ENCODE assay signal across 2 cellular contexts in the genomic region with DNA sequence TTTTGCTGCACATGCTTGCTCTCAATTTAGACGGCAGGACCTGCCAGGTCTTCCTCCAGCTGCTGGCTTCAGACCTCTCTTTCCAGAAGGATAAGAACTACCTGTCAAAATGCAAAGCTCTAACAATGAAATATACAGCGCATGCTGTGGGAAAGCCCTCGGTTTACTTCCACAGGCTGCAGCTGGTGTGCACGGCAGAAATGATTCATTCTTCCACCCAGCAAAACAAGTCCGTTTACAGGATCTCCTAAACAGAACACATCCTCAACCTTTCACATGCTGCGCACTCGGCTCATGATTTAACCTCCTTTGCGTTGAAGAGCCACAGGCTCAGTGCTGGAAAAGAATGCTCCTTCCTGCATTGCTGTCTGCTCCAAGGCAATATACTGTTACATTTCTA.
TF ChIP-seq lines count a peak whose summit lies in the region.

No MANE protein-coding gene starts in this region.

TF ChIP-seq in endothelial cell of umbilical vein, 7 proteins besides CTCF, POLR2A, EP300 and RAD21:
- TF ChIP-seq, protein P1, sequence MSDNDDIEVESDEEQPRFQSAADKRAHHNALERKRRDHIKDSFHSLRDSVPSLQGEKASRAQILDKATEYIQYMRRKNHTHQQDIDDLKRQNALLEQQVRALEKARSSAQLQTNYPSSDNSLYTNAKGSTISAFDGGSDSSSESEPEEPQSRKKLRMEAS (IDR thresholded peaks at IDR 0.05; ENCODE audit: insufficient read depth, insufficient read length): no peak
- TF ChIP-seq POLR2AphosphoS5 (IDR thresholded peaks at IDR 0.05; ENCODE audit: insufficient read depth, low read depth, low read length) (no peak), JUN (IDR thresholded peaks at IDR 0.05; ENCODE audit: borderline replicate concordance, insufficient read depth, insufficient read length, low read depth) (no peak), FOS (IDR thresholded peaks at IDR 0.05; ENCODE audit: borderline replicate concordance, insufficient read depth, low read length) (no peak), EZH2 (IDR thresholded peaks at IDR 0.05; ENCODE audit: borderline replicate concordance, low read depth, low read length, severe bottlenecking) (no peak), MYC (IDR thresholded peaks at IDR 0.05; ENCODE audit: low read depth, low read length) (no peak), GATA2 (IDR thresholded peaks at IDR 0.05; ENCODE audit: insufficient read depth, insufficient read length, low read depth, low read length) (no peak)

TF ChIP-seq in SK-N-SH, 30 proteins besides CTCF, POLR2A, EP300 and RAD21:
- TF ChIP-seq GATA2 (CRISPR knock-in tag; IDR thresholded peaks at IDR 0.05): no peak
- no peak for TF ChIP-seq NFIC (IDR thresholded peaks at IDR 0.05; ENCODE audit: borderline replicate concordance)
- TF ChIP-seq, protein P2, sequence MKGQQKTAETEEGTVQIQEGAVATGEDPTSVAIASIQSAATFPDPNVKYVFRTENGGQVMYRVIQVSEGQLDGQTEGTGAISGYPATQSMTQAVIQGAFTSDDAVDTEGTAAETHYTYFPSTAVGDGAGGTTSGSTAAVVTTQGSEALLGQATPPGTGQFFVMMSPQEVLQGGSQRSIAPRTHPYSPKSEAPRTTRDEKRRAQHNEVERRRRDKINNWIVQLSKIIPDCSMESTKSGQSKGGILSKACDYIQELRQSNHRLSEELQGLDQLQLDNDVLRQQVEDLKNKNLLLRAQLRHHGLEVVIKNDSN (IDR thresholded peaks at IDR 0.05; ENCODE audit: borderline replicate concordance, low read depth): no peak
- TF ChIP-seq FOXM1 (IDR thresholded peaks at IDR 0.05; ENCODE audit: low read depth): no peak
- TF ChIP-seq MXI1 (IDR thresholded peaks at IDR 0.05; ENCODE audit: low read depth, low read length): no peak
- TF ChIP-seq TCF12 (IDR thresholded peaks at IDR 0.05): no peak
- TF ChIP-seq, protein P3, sequence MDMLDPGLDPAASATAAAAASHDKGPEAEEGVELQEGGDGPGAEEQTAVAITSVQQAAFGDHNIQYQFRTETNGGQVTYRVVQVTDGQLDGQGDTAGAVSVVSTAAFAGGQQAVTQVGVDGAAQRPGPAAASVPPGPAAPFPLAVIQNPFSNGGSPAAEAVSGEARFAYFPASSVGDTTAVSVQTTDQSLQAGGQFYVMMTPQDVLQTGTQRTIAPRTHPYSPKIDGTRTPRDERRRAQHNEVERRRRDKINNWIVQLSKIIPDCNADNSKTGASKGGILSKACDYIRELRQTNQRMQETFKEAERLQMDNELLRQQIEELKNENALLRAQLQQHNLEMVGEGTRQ (IDR thresholded peaks at IDR 0.05; ENCODE audit: borderline replicate concordance, low read depth, low read length): no peak
- TF ChIP-seq, protein P4, sequence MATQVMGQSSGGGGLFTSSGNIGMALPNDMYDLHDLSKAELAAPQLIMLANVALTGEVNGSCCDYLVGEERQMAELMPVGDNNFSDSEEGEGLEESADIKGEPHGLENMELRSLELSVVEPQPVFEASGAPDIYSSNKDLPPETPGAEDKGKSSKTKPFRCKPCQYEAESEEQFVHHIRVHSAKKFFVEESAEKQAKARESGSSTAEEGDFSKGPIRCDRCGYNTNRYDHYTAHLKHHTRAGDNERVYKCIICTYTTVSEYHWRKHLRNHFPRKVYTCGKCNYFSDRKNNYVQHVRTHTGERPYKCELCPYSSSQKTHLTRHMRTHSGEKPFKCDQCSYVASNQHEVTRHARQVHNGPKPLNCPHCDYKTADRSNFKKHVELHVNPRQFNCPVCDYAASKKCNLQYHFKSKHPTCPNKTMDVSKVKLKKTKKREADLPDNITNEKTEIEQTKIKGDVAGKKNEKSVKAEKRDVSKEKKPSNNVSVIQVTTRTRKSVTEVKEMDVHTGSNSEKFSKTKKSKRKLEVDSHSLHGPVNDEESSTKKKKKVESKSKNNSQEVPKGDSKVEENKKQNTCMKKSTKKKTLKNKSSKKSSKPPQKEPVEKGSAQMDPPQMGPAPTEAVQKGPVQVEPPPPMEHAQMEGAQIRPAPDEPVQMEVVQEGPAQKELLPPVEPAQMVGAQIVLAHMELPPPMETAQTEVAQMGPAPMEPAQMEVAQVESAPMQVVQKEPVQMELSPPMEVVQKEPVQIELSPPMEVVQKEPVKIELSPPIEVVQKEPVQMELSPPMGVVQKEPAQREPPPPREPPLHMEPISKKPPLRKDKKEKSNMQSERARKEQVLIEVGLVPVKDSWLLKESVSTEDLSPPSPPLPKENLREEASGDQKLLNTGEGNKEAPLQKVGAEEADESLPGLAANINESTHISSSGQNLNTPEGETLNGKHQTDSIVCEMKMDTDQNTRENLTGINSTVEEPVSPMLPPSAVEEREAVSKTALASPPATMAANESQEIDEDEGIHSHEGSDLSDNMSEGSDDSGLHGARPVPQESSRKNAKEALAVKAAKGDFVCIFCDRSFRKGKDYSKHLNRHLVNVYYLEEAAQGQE (IDR thresholded peaks at IDR 0.05; ENCODE audit: low read depth, low read length): no peak
- TF ChIP-seq RCOR1 (IDR thresholded peaks at IDR 0.05; ENCODE audit: low read length): no peak
- TF ChIP-seq, protein P5, sequence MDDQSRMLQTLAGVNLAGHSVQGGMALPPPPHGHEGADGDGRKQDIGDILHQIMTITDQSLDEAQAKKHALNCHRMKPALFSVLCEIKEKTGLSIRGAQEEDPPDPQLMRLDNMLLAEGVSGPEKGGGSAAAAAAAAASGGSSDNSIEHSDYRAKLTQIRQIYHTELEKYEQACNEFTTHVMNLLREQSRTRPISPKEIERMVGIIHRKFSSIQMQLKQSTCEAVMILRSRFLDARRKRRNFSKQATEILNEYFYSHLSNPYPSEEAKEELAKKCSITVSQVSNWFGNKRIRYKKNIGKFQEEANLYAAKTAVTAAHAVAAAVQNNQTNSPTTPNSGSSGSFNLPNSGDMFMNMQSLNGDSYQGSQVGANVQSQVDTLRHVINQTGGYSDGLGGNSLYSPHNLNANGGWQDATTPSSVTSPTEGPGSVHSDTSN (IDR thresholded peaks at IDR 0.05): no peak
- no peak for TF ChIP-seq FOXJ3 (CRISPR knock-in tag; IDR thresholded peaks at IDR 0.05)
- no peak for TF ChIP-seq MEF2A (IDR thresholded peaks at IDR 0.05; ENCODE audit: borderline replicate concordance, low read depth)
- TF ChIP-seq CHD2 (IDR thresholded peaks at IDR 0.05; ENCODE audit: low read length, partially characterized antibody): no peak
- no peak for TF ChIP-seq SIN3A (IDR thresholded peaks at IDR 0.05; ENCODE audit: borderline replicate concordance, low read depth, low read length)
